In genomic region chr3:38763569-38763968, GRCh38 we compare ENCODE assay signal across 2 cellular contexts.
TF ChIP-seq lines count a peak whose summit lies in the region.

No MANE protein-coding gene starts in this region.

TF ChIP-seq in IMR-90, 13 proteins besides CTCF, POLR2A, EP300 and RAD21:
- TF ChIP-seq RCOR1 (IDR thresholded peaks at IDR 0.05; ENCODE audit: insufficient replicate concordance, low read length) (no peak), CHD1 (IDR thresholded peaks at IDR 0.05; ENCODE audit: low read depth, low read length) (no peak), MAZ (IDR thresholded peaks at IDR 0.05; ENCODE audit: borderline replicate concordance, low read depth, low read length) (no peak), BHLHE40 (IDR thresholded peaks at IDR 0.05; ENCODE audit: low read depth, low read length) (no peak), ELK1 (IDR thresholded peaks at IDR 0.05; ENCODE audit: borderline replicate concordance, low read depth, low read length) (no peak), MXI1 (IDR thresholded peaks at IDR 0.05; ENCODE audit: borderline replicate concordance, low read depth, low read length) (no peak), CEBPB (IDR thresholded peaks at IDR 0.05; ENCODE audit: low read depth, low read length) (peak; percentile 52; the same call in 1 of the 2 replicates), NFE2L2 (IDR thresholded peaks at IDR 0.05; ENCODE audit: low read depth, low read length) (no peak)

TF ChIP-seq in WTC11, 78 proteins besides CTCF, POLR2A, EP300 and RAD21:
- TF ChIP-seq NR1H2 (CRISPR knock-in tag; IDR thresholded peaks at IDR 0.05) (no peak), ESRRA (CRISPR knock-in tag; IDR thresholded peaks at IDR 0.05; ENCODE audit: borderline replicate concordance) (no peak), AR (CRISPR knock-in tag; IDR thresholded peaks at IDR 0.05) (no peak), PRRX2 (CRISPR knock-in tag; IDR thresholded peaks at IDR 0.05) (no peak), ZBTB21 (CRISPR knock-in tag; IDR thresholded peaks at IDR 0.05; ENCODE audit: borderline replicate concordance) (no peak), OVOL2 (CRISPR knock-in tag; IDR thresholded peaks at IDR 0.05; ENCODE audit: borderline replicate concordance) (no peak), JAZF1 (CRISPR knock-in tag; IDR thresholded peaks at IDR 0.05) (no peak), SMAD4 (CRISPR knock-in tag; IDR thresholded peaks at IDR 0.05) (no peak), MAX (CRISPR knock-in tag; IDR thresholded peaks at IDR 0.05) (no peak), SMAD3 (CRISPR knock-in tag; IDR thresholded peaks at IDR 0.05; ENCODE audit: borderline replicate concordance) (no peak), CBFB (CRISPR knock-in tag; IDR thresholded peaks at IDR 0.05; ENCODE audit: low read depth) (no peak), ATF6 (CRISPR knock-in tag; IDR thresholded peaks at IDR 0.05) (no peak)
